In the genomic region with DNA sequence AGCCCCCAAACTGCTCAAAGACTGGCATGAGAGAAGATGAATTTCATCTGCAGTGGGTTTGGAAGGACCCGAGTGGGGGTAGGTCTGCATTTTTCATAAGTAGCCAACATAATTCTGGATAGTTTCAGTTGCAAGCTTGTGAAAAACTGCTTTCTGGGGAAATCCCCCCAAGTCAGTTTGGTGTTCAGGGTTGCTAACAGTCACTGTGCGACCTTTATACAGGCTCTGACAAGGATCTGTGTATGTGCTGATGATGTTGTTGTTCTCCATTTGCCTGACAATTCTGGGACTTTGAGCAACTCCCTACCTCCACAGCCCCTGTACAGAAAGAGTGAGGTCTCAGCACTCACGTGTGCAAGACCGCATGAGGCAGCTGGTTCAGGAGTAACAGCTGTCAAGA, we compare ENCODE assay signal across 23 cellular contexts.
A peak's percentile ranks its signal among the peaks of the same experiment; 100 is the strongest.
DNase-seq lines count a peak whose midpoint lies in the region; ATAC-seq, FAIRE-seq and TF ChIP-seq lines count a peak whose summit lies in the region.
"Had no signal": no experiment of that assay in that cellular context is flagged by ENCODE, and none has a peak within 500 bp of the region (broad histone marks: within the 10 kb centered on the region; RNA-seq: fewer than 3 reads in every experiment).

No MANE protein-coding gene starts in this region.

- RAD21 ChIA-PET in GM12878 (lab: Charles Lee; ENCODE audit: unreplicated experiment) = no interaction called here

- intact Hi-C loops in GM12878 (cut with micrococcal nuclease; ENCODE audit: unreplicated experiment) (loop anchor here (2.0 kb wide), 1 partner anchor 21 kb away; no protein-coding TSS in a partner anchor), ovary (cut with DNase I) (no loop called here)

- H2AFZ ChIP-seq in GM12878 (ENCODE audit: control insufficient read depth, low read depth, low read length) = no peak overlapping the region
- H2AFZ ChIP-seq: GM23248 had no signal

- H3K4me3 Mint-ChIP-seq in activated T-cell treated with anti-CD3 and anti-CD28 coated beads, Interleukin-2, amount 50 U/mL, for 72 hours = no peak overlapping the region
- no peak overlapping the region for H3K4me3 Mint-ChIP-seq in stimulated activated naive CD8-positive, alpha-beta T cell treated with anti-CD3 and anti-CD28 coated beads, Interleukin-15, amount 100 ng/mL, for 72 hours
- H3K4me3 Mint-ChIP-seq: CD4-positive, alpha-beta memory T cell had no signal

- H3K4me1 ChIP-seq in GM12878 (ENCODE audit: control insufficient read depth, insufficient read depth, low read length) = no peaks in the 10 kb centered on the region
- no peaks in the 10 kb centered on the region for H3K4me1 ChIP-seq in ovary (ENCODE audit: insufficient read depth)
- H3K4me1 ChIP-seq: A549, SJSA1 had no signal

- H3K79me2 ChIP-seq in GM12878 (ENCODE audit: control insufficient read depth, insufficient read depth, low read length) = no peaks in the 10 kb centered on the region

- H3K9ac ChIP-seq in GM12878 (ENCODE audit: control insufficient read depth, insufficient read depth, low read length) = no peak overlapping the region
- H3K9ac ChIP-seq: GM23248 had no signal

- no peak overlapping the region for H3K4me3 ChIP-seq in GM12878
- no peak overlapping the region for H3K4me3 ChIP-seq in ovary
- H3K4me3 ChIP-seq: A549, GM23248, MG63, SJSA1 had no signal

- H3K36me3 Mint-ChIP-seq in activated T-cell treated with anti-CD3 and anti-CD28 coated beads, Interleukin-2, amount 50 U/mL, for 72 hours (ENCODE audit: insufficient read depth in 2 of 2) = peaks cover 0 to 1% of the 10 kb centered on the region in 2 donors

- no peak for FAIRE-seq in GM12878 (lab: Jason Lieb, UNC)
- FAIRE-seq: A549, G401.6 had no signal

- no TSS peak for BruUV-seq in GM12878 (replicated peaks; lab: Mats Ljungman, UMichigan)

- H3K27ac Mint-ChIP-seq in activated T-cell treated with anti-CD3 and anti-CD28 coated beads, Interleukin-2, amount 50 U/mL, for 72 hours = no peak overlapping the region
- H3K27ac Mint-ChIP-seq in stimulated activated naive CD8-positive, alpha-beta T cell treated with anti-CD3 and anti-CD28 coated beads, Interleukin-15, amount 100 ng/mL, for 72 hours = no peak overlapping the region
- H3K27ac Mint-ChIP-seq: CD4-positive, alpha-beta memory T cell had no signal

- CTCF ChIA-PET in GM12878 (lab: Yijun Ruan, JAX) = interaction anchor here (2.0 kb wide), 1 partner anchor 143 kb away, joined by 7 read pairs; no protein-coding TSS in a partner anchor

- H3K27me3 ChIP-seq in GM12878 (replicated peaks in 1 of 2; ENCODE audit: control insufficient read depth in 2 of 2, insufficient read depth in 2 of 2, low read length in 1 of 2) = no peaks in the 10 kb centered on the region; a peak in 1 of 4 replicates
- H3K27me3 ChIP-seq in ovary = no peaks in the 10 kb centered on the region
- H3K27me3 ChIP-seq: SJSA1 had no signal

- H3K4me1 Mint-ChIP-seq in activated T-cell treated with anti-CD3 and anti-CD28 coated beads, Interleukin-2, amount 50 U/mL, for 72 hours (ENCODE audit: low read depth) = peaks cover 13% of the 10 kb centered on the region
- peaks cover 13% of the 10 kb centered on the region for H3K4me1 Mint-ChIP-seq in stimulated activated naive CD8-positive, alpha-beta T cell treated with anti-CD3 and anti-CD28 coated beads, Interleukin-15, amount 100 ng/mL, for 72 hours
- H3K4me1 Mint-ChIP-seq: CD4-positive, alpha-beta memory T cell had no signal

- TF ChIP-seq POLR2A in GM12878 (IDR thresholded peaks at IDR 0.05; ENCODE audit: low read depth, low read length) (no peak), ovary (IDR thresholded peaks at IDR 0.05) (no peak)

- no peak for TF ChIP-seq RAD21 in GM12878 (IDR thresholded peaks at IDR 0.05; ENCODE audit: insufficient read depth, low read depth, low read length)

- TF ChIP-seq EP300 in GM12878 (IDR thresholded peaks at IDR 0.05; ENCODE audit: borderline replicate concordance in 1 of 2, control insufficient read depth in 1 of 2, low read depth in 2 of 2, low read length in 2 of 2) (no peak), ovary (IDR thresholded peaks at IDR 0.05) (no peak)

- H4K20me1 ChIP-seq in GM12878 (ENCODE audit: control insufficient read depth, insufficient read depth) = no peaks in the 10 kb centered on the region

- no peaks in the 10 kb centered on the region for H3K9me3 ChIP-seq in KOPT-K1 (ENCODE audit: insufficient read depth, low read length, poor library complexity, severe bottlenecking)
- no peaks in the 10 kb centered on the region for H3K9me3 ChIP-seq in GM12878 (replicated peaks; ENCODE audit: control insufficient read depth, insufficient read depth, low read length)
- H3K9me3 ChIP-seq in ovary = no peaks in the 10 kb centered on the region
- H3K9me3 ChIP-seq: A549, Caco-2, MG63, SJSA1 had no signal

- peak; percentile 44 to 64 for ATAC-seq in activated T-cell treated with anti-CD3 and anti-CD28 coated beads, Interleukin-2, amount 50 U/mL, for 72 hours (replicated peaks in 1 of 2)
- ATAC-seq in GM12878 = peak; percentile 44
- ATAC-seq in stimulated activated naive CD8-positive, alpha-beta T cell treated with anti-CD3 and anti-CD28 coated beads, Interleukin-15, amount 100 ng/mL, for 72 hours = peak; percentile 71
- ATAC-seq: A549 had no signal

- peak in 1 of 2 donors; percentile 3 for DNase-seq in activated T-cell treated with anti-CD3 and anti-CD28 coated beads, Interleukin-2, amount 50 U/mL, for 72 hours
- DNase-seq in activated T-cell treated with anti-CD3 and anti-CD28 coated beads, Interleukin-2, amount 50 U/mL, for 1 hour = no peak
- DNase-seq in GM12878 (ENCODE audit: low read depth, low spot score) = no peak
- DNase-seq in stimulated activated naive CD8-positive, alpha-beta T cell treated with anti-CD3 and anti-CD28 coated beads, Interleukin-15, amount 100 ng/mL, for 72 hours = no peak
- no peak for DNase-seq in ACHN
- DNase-seq in ovary = no peak
- DNase-seq: C1 segment of cervical spinal cord; Caco-2; CD4-positive, alpha-beta memory T cell; GM23248; H7; MG63; NCI-H1105 treated with DMSO at 0.1 percent for 48 hours; NCI-H146; NCI-H1930; NCI-H2107; NCI-H774; Right ventricle myocardium superior; RPMI8226 had no signal

- no peaks in the 10 kb centered on the region for H3K36me3 ChIP-seq in KOPT-K1 (ENCODE audit: insufficient read depth, low read length)
- no peaks in the 10 kb centered on the region for H3K36me3 ChIP-seq in GM12878 (ENCODE audit: control insufficient read depth in 2 of 2, insufficient read depth in 2 of 2, low read length in 1 of 2)
- H3K36me3 ChIP-seq in ovary = no peaks in the 10 kb centered on the region
- H3K36me3 ChIP-seq: MG63, SJSA1 had no signal

- TF ChIP-seq CTCF in GM12878 (IDR thresholded peaks at IDR 0.05 in 2 of 3, conservative IDR thresholded peaks at IDR 0.05 in 1 of 3; ENCODE audit: control insufficient read depth in 2 of 3, extremely low read depth in 1 of 3, insufficient read depth in 1 of 3, low read depth in 3 of 3, low read length in 3 of 3) (no peak), ovary (IDR thresholded peaks at IDR 0.05) (no peak)

- POLR2A ChIA-PET in GM12878 (lab: Charles Lee) = no interaction called here

- in situ Hi-C loops in GM12878 (cut with MboI) (no loop called here), ACHN (cut with HindIII; ENCODE audit: low pct_ligation_motif_present, low pct_unique_long_range_greater_than_20kb, low sequenced_read_pairs) (no loop called here)

- H3K27ac ChIP-seq in KOPT-K1 (ENCODE audit: low read depth, low read length, poor library complexity, severe bottlenecking) (peak overlapping the region; percentile 38), GM12878 (ENCODE audit: control insufficient read depth, insufficient read depth) (no peak overlapping the region), ovary (no peak overlapping the region)
- H3K27ac ChIP-seq: A549, GM23248, SJSA1 had no signal

- 32% methylated on average over 4 of the region's 4 CpGs for WGBS in GM12878 (ENCODE audit: insufficient coverage, insufficient replicate concordance, low lambda C conversion rate, missing lambda C conversion rate)
- 81 to 87% (median 85%) methylated on average over 4 of the region's 4 CpGs for WGBS in ovary, 3 donors

- no peaks in the 10 kb centered on the region for H3K27me3 Mint-ChIP-seq in activated T-cell treated with anti-CD3 and anti-CD28 coated beads, Interleukin-2, amount 50 U/mL, for 72 hours (ENCODE audit: low read depth)
- H3K27me3 Mint-ChIP-seq in stimulated activated naive CD8-positive, alpha-beta T cell treated with anti-CD3 and anti-CD28 coated beads, Interleukin-15, amount 100 ng/mL, for 72 hours = no peaks in the 10 kb centered on the region

- SMC1A ChIA-PET in GM12878 (lab: Charles Lee; ENCODE audit: uncharacterized antibody, unreplicated experiment) = interaction anchor here (1.3 kb wide), 1 partner anchor 217 kb away, joined by 3 read pairs; no protein-coding TSS in a partner anchor

- H3K4me2 ChIP-seq in GM12878 (ENCODE audit: control insufficient read depth, insufficient read depth) = no peak overlapping the region
- H3K4me2 ChIP-seq: A549 had no signal

- H3K9me3 Mint-ChIP-seq in activated T-cell treated with anti-CD3 and anti-CD28 coated beads, Interleukin-2, amount 50 U/mL, for 72 hours = no peaks in the 10 kb centered on the region
- peaks cover 0 to 3% of the 10 kb centered on the region in 2 donors for H3K9me3 Mint-ChIP-seq in stimulated activated naive CD8-positive, alpha-beta T cell treated with anti-CD3 and anti-CD28 coated beads, Interleukin-15, amount 100 ng/mL, for 72 hours

TF ChIP-seq in GM12878, 131 proteins besides CTCF, POLR2A, EP300 and RAD21 (continues in another document):
- TF ChIP-seq NR2C2 (IDR thresholded peaks at IDR 0.05; ENCODE audit: borderline replicate concordance, control insufficient read depth, insufficient read length, low read depth) (no peak), POLR2AphosphoS5 (IDR thresholded peaks at IDR 0.05; ENCODE audit: low read length) (no peak)
